ENCODE assay signal across 8 cellular contexts in genomic region chr17:50542795-50543774, GRCh38. TPM values are rescaled to one million over a fixed set of nuclear protein-coding genes. Genes with fewer than 3 reads are reported as not detected.
DNase-seq lines count a peak whose midpoint lies in the region; ATAC-seq and TF ChIP-seq lines count a peak whose summit lies in the region.

No MANE protein-coding gene starts in this region.

- H2AFZ ChIP-seq in neural progenitor cell (replicated peaks), result no peak overlapping the region

- no peak overlapping the region for H3K27ac Mint-ChIP-seq in effector memory CD8-positive, alpha-beta T cell
- peak overlapping the region; percentile 13 for H3K27ac Mint-ChIP-seq in neural progenitor cell

- H3K36me3 Mint-ChIP-seq in effector memory CD8-positive, alpha-beta T cell (ENCODE audit: insufficient read depth), result peaks cover 3% of the 10 kb centered on the region
- no peaks in the 10 kb centered on the region for H3K36me3 Mint-ChIP-seq in neural progenitor cell

- peaks cover 34% of the 10 kb centered on the region for H3K4me1 ChIP-seq in ES-I3 (ENCODE audit: insufficient read depth, low read length)
- H3K4me1 ChIP-seq in neural progenitor cell, result peaks cover 23% of the 10 kb centered on the region

- ATAC-seq in effector memory CD8-positive, alpha-beta T cell (replicated peaks), result no peak
- ATAC-seq in HG03439 (IDR thresholded peaks at IDR 0.05; ENCODE audit: unreplicated experiment) (no peak), HG02678 (IDR thresholded peaks at IDR 0.05; ENCODE audit: unreplicated experiment) (no peak)

- no peak overlapping the region for H3K27ac ChIP-seq in neural progenitor cell

- no peaks in the 10 kb centered on the region for H3K79me2 ChIP-seq in neural progenitor cell (ENCODE audit: low read depth)

- no peak for TF ChIP-seq CTCF in neural progenitor cell (IDR thresholded peaks at IDR 0.05)

- no peaks in the 10 kb centered on the region for H4K20me1 ChIP-seq in neural progenitor cell (ENCODE audit: low read depth)

- no peaks in the 10 kb centered on the region for H3K9me3 ChIP-seq in ES-I3 (ENCODE audit: control insufficient read depth, insufficient read depth, low read length)
- H3K9me3 ChIP-seq in neural progenitor cell (ENCODE audit: low read depth), result no peaks in the 10 kb centered on the region

- peaks cover 22% of the 10 kb centered on the region for H3K27me3 ChIP-seq in neural progenitor cell

- H3K4me3 Mint-ChIP-seq in effector memory CD8-positive, alpha-beta T cell, result peak overlapping the region; percentile 86 to 88
- peak overlapping the region; percentile 85 for H3K4me3 Mint-ChIP-seq in neural progenitor cell

- peaks cover 7 to 15% of the 10 kb centered on the region in 2 donors for H3K27me3 Mint-ChIP-seq in effector memory CD8-positive, alpha-beta T cell
- H3K27me3 Mint-ChIP-seq in neural progenitor cell (ENCODE audit: insufficient read depth, low read depth), result peaks cover 11% of the 10 kb centered on the region

- peaks cover 13% of the 10 kb centered on the region for H3F3A ChIP-seq in neural progenitor cell (ENCODE audit: low read depth)

- H3K4me2 ChIP-seq in neural progenitor cell, result peak overlapping the region; percentile 77

- peak overlapping the region; percentile 78; the same call in 1 of the 2 replicates for H3K9ac ChIP-seq in ES-I3 (ENCODE audit: low read depth, low read length)
- H3K9ac ChIP-seq in neural progenitor cell, result no peak overlapping the region

- no peaks in the 10 kb centered on the region for H3K9me3 Mint-ChIP-seq in effector memory CD8-positive, alpha-beta T cell
- no peaks in the 10 kb centered on the region for H3K9me3 Mint-ChIP-seq in neural progenitor cell

- peaks cover 17 to 21% of the 10 kb centered on the region in 2 donors for H3K4me1 Mint-ChIP-seq in effector memory CD8-positive, alpha-beta T cell (ENCODE audit: low read depth in 2 of 2)
- H3K4me1 Mint-ChIP-seq in neural progenitor cell, result peaks cover 40% of the 10 kb centered on the region

- peak overlapping the region; percentile 58 for H3K4me3 ChIP-seq in neural progenitor cell

- DNase-seq in NCI-H748 (lab: John Stamatoyannopoulos, UW; ENCODE audit: unreplicated experiment) (peak; percentile 78), neural progenitor cell (ENCODE audit: low spot score) (no peak), RKO (ENCODE audit: low spot score) (no peak), mesenteric fat pad (ENCODE audit: low spot score) (no peak)
- DNase-seq in effector memory CD8-positive, alpha-beta T cell, result no peak

- H3K36me3 ChIP-seq in ES-I3 (ENCODE audit: insufficient read depth, low read length) (no peaks in the 10 kb centered on the region), neural progenitor cell (no peaks in the 10 kb centered on the region)

RNA-seq across cellular contexts. Expression of gene SPATA20, which starts 3.9 kb away (rescaled TPM):
- total RNA-seq in neural progenitor cell (ENCODE audit: low replicate concordance) (22.8 and 60.5 TPM in 2 replicates), mesenteric fat pad (22.3 TPM)

RNA-seq across cellular contexts. Expression of gene EPN3, which starts 10.6 kb away (rescaled TPM):
- total RNA-seq in neural progenitor cell (ENCODE audit: low replicate concordance), result 0.09 and 0.24 TPM in 2 replicates
- not detected for total RNA-seq in mesenteric fat pad

RNA-seq across cellular contexts. Expression of gene CACNA1G, which starts 17.4 kb away (rescaled TPM):
- total RNA-seq in neural progenitor cell (ENCODE audit: low replicate concordance), result 1.6 and 4.9 TPM in 2 replicates
- total RNA-seq in mesenteric fat pad, result 0.58 TPM

RNA-seq across cellular contexts. Expression of gene MYCBPAP, which starts 34.8 kb away (rescaled TPM):
- total RNA-seq in neural progenitor cell (ENCODE audit: low replicate concordance), result 3.5 and 3.8 TPM in 2 replicates
- total RNA-seq in mesenteric fat pad, result 0.61 TPM
